In genomic region chr20:31712564-31713311, GRCh38 we compare ENCODE assay signal across 8 cellular contexts. TPM values are rescaled to one million over a fixed set of nuclear protein-coding genes. Genes with fewer than 3 reads are reported as not detected.
DNase-seq lines count a peak whose midpoint lies in the region; ATAC-seq and TF ChIP-seq lines count a peak whose summit lies in the region.

No MANE protein-coding gene starts in this region.

- peak overlapping the region; percentile 39 for H3K4me3 Mint-ChIP-seq in T-helper 17 cell

- H3K27me3 Mint-ChIP-seq in T-helper 17 cell, result no peaks in the 10 kb centered on the region

- peaks cover 9% of the 10 kb centered on the region for H3K36me3 Mint-ChIP-seq in T-helper 17 cell (ENCODE audit: low read depth)

- no peak for ATAC-seq in T-helper 17 cell

- H3K4me1 ChIP-seq in muscle layer of duodenum (ENCODE audit: control insufficient read depth in 1 of 2, insufficient read depth in 2 of 2, low read length in 2 of 2), result peaks cover 38 to 60% of the 10 kb centered on the region in 2 donors
- H3K4me1 ChIP-seq in vagina, result peaks cover 95% of the 10 kb centered on the region

- no peaks in the 10 kb centered on the region for H3K27me3 ChIP-seq in muscle layer of duodenum (ENCODE audit: low read depth, low read length)
- no peaks in the 10 kb centered on the region for H3K27me3 ChIP-seq in vagina

- DNase-seq in NCI-H146 (lab: John Stamatoyannopoulos, UW), result peak; percentile 63
- no peak for DNase-seq in NCI-H146 treated with DMSO at 0.1 percent for 48 hours (lab: John Stamatoyannopoulos, UW; ENCODE audit: unreplicated experiment)
- no peak for DNase-seq in T-helper 17 cell
- DNase-seq in fibroblast of gingiva (ENCODE audit: low read depth), result peak; percentile 92
- DNase-seq in vagina (ENCODE audit: extremely low spot score in 2 of 2), result no peak
- no peak for DNase-seq in NCI-H1092 (lab: John Stamatoyannopoulos, UW)
- no peak for DNase-seq in NCI-H526 (lab: John Stamatoyannopoulos, UW)

- intact Hi-C loops in vagina (cut with DNase I), result no loop called here

- H3K27ac ChIP-seq in muscle layer of duodenum (ENCODE audit: low read length), result peak overlapping the region; percentile 95
- H3K27ac ChIP-seq in vagina, result peak overlapping the region; percentile 99

- H3K4me3 ChIP-seq in muscle layer of duodenum (ENCODE audit: low read depth in 1 of 2, low read length in 2 of 2) (peak overlapping the region in 1 of 2 donors; percentile 37), vagina (peak overlapping the region; percentile 5 to 16)

- H3K9me3 ChIP-seq in T-helper 17 cell (ENCODE audit: control insufficient read depth, low read length, poor library complexity, severe bottlenecking) (no peaks in the 10 kb centered on the region), muscle layer of duodenum (ENCODE audit: control insufficient read depth in 1 of 2, low read length in 2 of 2) (no peaks in the 10 kb centered on the region), vagina (no peaks in the 10 kb centered on the region)

- H3K36me3 ChIP-seq in muscle layer of duodenum (ENCODE audit: control insufficient read depth in 1 of 2, insufficient read depth in 2 of 2, low read length in 2 of 2), result peaks cover 12 to 14% of the 10 kb centered on the region in 2 donors
- H3K36me3 ChIP-seq in vagina, result peaks cover 0 to 12% of the 10 kb centered on the region in 2 donors

- peak overlapping the region; percentile 87 for H3K27ac Mint-ChIP-seq in T-helper 17 cell

- H3K4me1 Mint-ChIP-seq in T-helper 17 cell, result peaks cover 75% of the 10 kb centered on the region

- TF ChIP-seq POLR2A in vagina (IDR thresholded peaks at IDR 0.05), result no peak

- no peak for TF ChIP-seq CTCF in vagina (IDR thresholded peaks at IDR 0.05)

RNA-seq across cellular contexts. Expression of gene BCL2L1, which starts 9.9 kb away (rescaled TPM):
- total RNA-seq in T-helper 17 cell, result 10 to 100 TPM; 35.6 to 59.1 TPM
- 57.2 TPM for total RNA-seq in vagina

RNA-seq across cellular contexts. Expression of gene TPX2, which starts 26.4 kb away (rescaled TPM):
- 1 to 10 TPM in 1 of 2 donors, under 1 TPM in 1; 0.57 to 2.0 TPM for total RNA-seq in T-helper 17 cell
- total RNA-seq in vagina, result 6.1 TPM

Comparison
In these comparisons a context has a peak if more than half of its experiments do, and no peak if none do; other contexts are left out.
1. DNase-seq: peak in NCI-H146 (single experiment) and fibroblast of gingiva (single experiment); none in NCI-H146 treated with DMSO at 0.1 percent for 48 hours (single experiment), T-helper 17 cell (0 of 3), vagina (0 of 2), NCI-H1092 (single experiment) and NCI-H526 (0 of 2).